In genomic region chr2:229348135-229348534, GRCh38 we compare ENCODE assay signal across 1 cellular context.
TF ChIP-seq lines count a peak whose summit lies in the region.

No MANE protein-coding gene starts in this region.

TF ChIP-seq in SK-N-SH, 30 proteins besides CTCF, POLR2A, EP300 and RAD21:
- TF ChIP-seq EZH2phosphoT487 (IDR thresholded peaks at IDR 0.05; ENCODE audit: borderline replicate concordance, low read depth) (no peak), NRF1 (IDR thresholded peaks at IDR 0.05; ENCODE audit: low read depth, low read length) (no peak), REST (IDR thresholded peaks at IDR 0.05; ENCODE audit: low read depth, low read length) (no peak), RCOR1 (IDR thresholded peaks at IDR 0.05; ENCODE audit: low read length) (no peak), TAF1 (IDR thresholded peaks at IDR 0.05; ENCODE audit: borderline replicate concordance, low read depth, low read length) (no peak), CHD2 (IDR thresholded peaks at IDR 0.05; ENCODE audit: low read length, partially characterized antibody) (no peak), ZBTB33 (IDR thresholded peaks at IDR 0.05; ENCODE audit: borderline replicate concordance, low read depth) (no peak), TEAD4 (IDR thresholded peaks at IDR 0.05; ENCODE audit: borderline replicate concordance, insufficient read depth) (no peak), RFX5 (IDR thresholded peaks at IDR 0.05; ENCODE audit: low read length) (no peak), FOXM1 (IDR thresholded peaks at IDR 0.05; ENCODE audit: low read depth) (no peak), POLR2AphosphoS5 (IDR thresholded peaks at IDR 0.05; ENCODE audit: low read depth, low read length) (no peak), FOXJ3 (CRISPR knock-in tag; IDR thresholded peaks at IDR 0.05) (no peak), RXRA (IDR thresholded peaks at IDR 0.05; ENCODE audit: borderline replicate concordance, low read depth) (no peak), PBX3 (IDR thresholded peaks at IDR 0.05) (no peak), MEF2A (IDR thresholded peaks at IDR 0.05; ENCODE audit: borderline replicate concordance, low read depth) (no peak), SIN3A (IDR thresholded peaks at IDR 0.05; ENCODE audit: borderline replicate concordance, low read depth, low read length) (no peak), TCF12 (IDR thresholded peaks at IDR 0.05) (no peak)
- TF ChIP-seq, protein P1, sequence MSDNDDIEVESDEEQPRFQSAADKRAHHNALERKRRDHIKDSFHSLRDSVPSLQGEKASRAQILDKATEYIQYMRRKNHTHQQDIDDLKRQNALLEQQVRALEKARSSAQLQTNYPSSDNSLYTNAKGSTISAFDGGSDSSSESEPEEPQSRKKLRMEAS (IDR thresholded peaks at IDR 0.05; ENCODE audit: low read depth), result no peak
- TF ChIP-seq, protein P2, sequence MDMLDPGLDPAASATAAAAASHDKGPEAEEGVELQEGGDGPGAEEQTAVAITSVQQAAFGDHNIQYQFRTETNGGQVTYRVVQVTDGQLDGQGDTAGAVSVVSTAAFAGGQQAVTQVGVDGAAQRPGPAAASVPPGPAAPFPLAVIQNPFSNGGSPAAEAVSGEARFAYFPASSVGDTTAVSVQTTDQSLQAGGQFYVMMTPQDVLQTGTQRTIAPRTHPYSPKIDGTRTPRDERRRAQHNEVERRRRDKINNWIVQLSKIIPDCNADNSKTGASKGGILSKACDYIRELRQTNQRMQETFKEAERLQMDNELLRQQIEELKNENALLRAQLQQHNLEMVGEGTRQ (IDR thresholded peaks at IDR 0.05; ENCODE audit: borderline replicate concordance, low read depth, low read length), result no peak
TF ChIP-seq in SK-N-SH: peak in this region for 0.
